In genomic region chr22:36287881-36288515, GRCh38 we compare ENCODE assay signal across 12 cellular contexts. TPM values are rescaled to one million over a fixed set of nuclear protein-coding genes. Genes with fewer than 3 reads are reported as not detected.
DNase-seq lines count a peak whose midpoint lies in the region; ATAC-seq and TF ChIP-seq lines count a peak whose summit lies in the region.
"Had no signal": no experiment of that assay in that cellular context is flagged by ENCODE, and none has a peak within 500 bp of the region (broad histone marks: within the 10 kb centered on the region; RNA-seq: fewer than 3 reads in every experiment).

No MANE protein-coding gene starts in this region.

- no peak for TF ChIP-seq RAD21 in Ishikawa (IDR thresholded peaks at IDR 0.05; ENCODE audit: low read depth)

- TF ChIP-seq EP300 in Ishikawa (IDR thresholded peaks at IDR 0.05; ENCODE audit: borderline replicate concordance) (no peak), sigmoid colon (IDR thresholded peaks at IDR 0.05) (no peak)

- H3K9me3 ChIP-seq in esophagus squamous epithelium: no peaks in the 10 kb centered on the region
- no peaks in the 10 kb centered on the region for H3K9me3 ChIP-seq in sigmoid colon
- H3K9me3 ChIP-seq: gastrocnemius medialis had no signal

- peak; percentile 57 for DNase-seq in activated CD8-positive, alpha-beta memory T cell treated with anti-CD3 and anti-CD28 coated beads for 24 hours
- no peak for DNase-seq in activated CD8-positive, alpha-beta memory T cell treated with anti-CD3 and anti-CD28 coated beads, Interleukin-2, amount 50 U/mL, for 48 hours
- DNase-seq in esophagus squamous epithelium (lab: John Stamatoyannopoulos, UW) (no peak), sigmoid colon (peak; percentile 71), NCI-H187 (lab: John Stamatoyannopoulos, UW) (no peak)
- DNase-seq: activated B cell treated with CpG ODN at 0.5 μM for 24 hours; effector CD8-positive, alpha-beta T cell; gastrocnemius medialis; NCI-H2171 had no signal

- ATAC-seq in HG02763 (IDR thresholded peaks at IDR 0.05; ENCODE audit: unreplicated experiment) (no peak), HG03439 (IDR thresholded peaks at IDR 0.05; ENCODE audit: unreplicated experiment) (no peak)
- ATAC-seq: gastrocnemius medialis had no signal

- H3K4me1 ChIP-seq in esophagus squamous epithelium (peaks cover 0 to 51% (median 7%) of the 10 kb centered on the region in 3 donors), sigmoid colon (peaks cover 0 to 45% (median 30%) of the 10 kb centered on the region in 4 donors)

- TF ChIP-seq POLR2A in esophagus squamous epithelium (IDR thresholded peaks at IDR 0.05) (no peak), sigmoid colon (IDR thresholded peaks at IDR 0.05) (no peak)

- H3K27ac ChIP-seq in esophagus squamous epithelium (peak overlapping the region in 3 of 4 donors; percentile 1 to 65 (median 15)), sigmoid colon (peak overlapping the region; percentile 83 to 92 (median 86))
- H3K27ac ChIP-seq: gastrocnemius medialis had no signal

- no peaks in the 10 kb centered on the region for H3K27me3 ChIP-seq in esophagus squamous epithelium
- H3K27me3 ChIP-seq in sigmoid colon: no peaks in the 10 kb centered on the region
- H3K27me3 ChIP-seq: gastrocnemius medialis had no signal

- 59 to 76% methylated on average over 10 to 17 of the region's 20 CpGs for WGBS in esophagus squamous epithelium, 2 donors
- 78 to 90% methylated on average over 20 of the region's 20 CpGs for WGBS in sigmoid colon, 2 donors

- H3K4me3 ChIP-seq in esophagus squamous epithelium (no peak overlapping the region), sigmoid colon (no peak overlapping the region)
- H3K4me3 ChIP-seq: gastrocnemius medialis had no signal

- intact Hi-C loops in esophagus squamous epithelium (cut with DNase I): no loop called here
- intact Hi-C loops in sigmoid colon (cut with DNase I): no loop called here

- H3K36me3 ChIP-seq in esophagus squamous epithelium (peaks cover 65 to 100% (median 81%) of the 10 kb centered on the region in 3 donors), sigmoid colon (peaks cover 67 to 87% (median 84%) of the 10 kb centered on the region in 4 donors)

- TF ChIP-seq CTCF in esophagus squamous epithelium (IDR thresholded peaks at IDR 0.05) (no peak), sigmoid colon (IDR thresholded peaks at IDR 0.05) (no peak)

TF ChIP-seq in Ishikawa, 13 proteins besides CTCF, POLR2A, EP300 and RAD21:
- TF ChIP-seq REST (IDR thresholded peaks at IDR 0.05; ENCODE audit: low read depth): no peak
- TF ChIP-seq CEBPB (IDR thresholded peaks at IDR 0.05): peak; percentile 33; the same call in 1 of the 2 replicates

RNA-seq across cellular contexts. Expression of gene APOL1, which starts 35.1 kb away (rescaled TPM):
- 10 to 100 TPM in 3 of 4 donors, 1 to 10 TPM in 1; 8.4 to 49.3 (median 20.6) TPM for total RNA-seq in esophagus squamous epithelium
- 10 to 100 TPM; 15.0 to 36.0 (median 20.3) TPM for total RNA-seq in sigmoid colon
- polyA plus RNA-seq in sigmoid colon: 10 to 100 TPM in 2 of 3 donors, 1 to 10 TPM in 1; 6.6 to 64.0 (median 11.3) TPM

RNA-seq across cellular contexts. Expression of gene APOL2, which starts 48.7 kb away (rescaled TPM):
- 10 to 100 TPM; 14.6 to 44.5 (median 23.5) TPM for total RNA-seq in esophagus squamous epithelium
- total RNA-seq in sigmoid colon: 10 to 100 TPM; 26.8 to 59.5 (median 29.4) TPM
- 10 to 100 TPM; 18.6 to 45.1 (median 24.3) TPM for polyA plus RNA-seq in sigmoid colon

Comparison
In these comparisons a context has a peak if more than half of its experiments do, and no peak if none do; other contexts are left out.
1. DNase-seq: peak in activated CD8-positive, alpha-beta memory T cell treated with anti-CD3 and anti-CD28 coated beads for 24 hours (single experiment) and sigmoid colon (single experiment); none in activated CD8-positive, alpha-beta memory T cell treated with anti-CD3 and anti-CD28 coated beads, Interleukin-2, amount 50 U/mL, for 48 hours (single experiment), esophagus squamous epithelium (single experiment) and NCI-H187 (0 of 2).